24 cellular contexts compared by ENCODE assay signal in the genomic region with DNA sequence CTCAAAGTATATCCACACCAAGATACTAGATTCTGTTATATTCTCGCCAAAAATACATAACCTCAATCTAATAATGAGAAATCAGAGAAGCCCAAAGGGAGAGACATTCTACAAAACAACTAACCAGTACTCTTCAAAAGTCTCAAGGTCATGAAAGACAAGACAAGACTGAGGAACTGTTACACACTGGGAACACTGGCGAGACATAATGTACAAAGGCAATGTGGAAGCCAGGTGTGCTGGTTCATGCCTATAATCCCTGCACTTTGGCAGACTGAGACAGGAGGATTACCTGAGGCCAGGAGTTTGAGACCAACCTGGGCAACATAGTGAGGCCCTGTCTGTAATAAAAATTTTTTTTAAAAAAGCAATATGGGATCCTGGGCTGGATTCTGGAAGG.
DNase-seq lines count a peak whose midpoint lies in the region; ATAC-seq and TF ChIP-seq lines count a peak whose summit lies in the region.
"Had no signal": no experiment of that assay in that cellular context is flagged by ENCODE, and none has a peak within 500 bp of the region (broad histone marks: within the 10 kb centered on the region; RNA-seq: fewer than 3 reads in every experiment).

No MANE protein-coding gene starts in this region.

- H4K20me1 ChIP-seq in GM23338 (replicated peaks; ENCODE audit: insufficient read depth), result no peaks in the 10 kb centered on the region
- no peaks in the 10 kb centered on the region for H4K20me1 ChIP-seq in hepatocyte (ENCODE audit: insufficient read depth, poor library complexity, severe bottlenecking)

- no peaks in the 10 kb centered on the region for H3K4me1 ChIP-seq in GM23338 (ENCODE audit: insufficient read depth)
- peaks cover 10% of the 10 kb centered on the region for H3K4me1 ChIP-seq in hepatocyte (ENCODE audit: insufficient read depth)

- DNase-seq in GM23338 (ENCODE audit: low spot score) (no peak), T-helper 17 cell (no peak), hepatocyte (ENCODE audit: low spot score) (no peak), pons (ENCODE audit: low spot score) (peak; percentile 39), GM19238 (ENCODE audit: insufficient read length, low spot score) (no peak)
- DNase-seq in activated naive CD4-positive, alpha-beta T cell treated with anti-CD3 and anti-CD28 coated beads, Interleukin-2, amount 50 U/mL, for 72 hours (ENCODE audit: low spot score in 2 of 2), result no peak
- no peak for DNase-seq in stimulated activated CD4-positive, alpha-beta T cell treated with anti-CD3 and anti-CD28 coated beads, Interleukin-4, amount 100 ng/mL, for 4 hours
- DNase-seq: activated CD4-positive, alpha-beta T cell treated with anti-CD3 and anti-CD28 coated beads, Interleukin-2, amount 50 U/mL, for 48 hours; activated CD4-positive, CD25-positive, alpha-beta regulatory T cell; activated naive CD8-positive, alpha-beta T cell treated with anti-CD3 and anti-CD28 coated beads, Interleukin-2, amount 10 ng/mL, durations not matched to agents 7 days and 5 days; COR-L47; cortex of kidney; DMS53; H7; naive thymus-derived CD4-positive, alpha-beta T cell; NCI-H1092 treated with DMSO at 0.1 percent for 48 hours; NCI-H187 treated with DMSO at 0.1 percent for 48 hours; NCI-H2171 treated with DMSO at 0.1 percent for 48 hours; NCI-H526 treated with DMSO at 0.1 percent for 48 hours; retina; SHP77; small intestine; T-helper 1 cell had no signal

- H3K9me2 ChIP-seq in GM23338 (ENCODE audit: insufficient read depth), result no peaks in the 10 kb centered on the region
- no peaks in the 10 kb centered on the region for H3K9me2 ChIP-seq in hepatocyte (replicated peaks; ENCODE audit: insufficient read depth)

- H3K27me3 Mint-ChIP-seq in GM23338 (ENCODE audit: insufficient read depth, low read depth, poor library complexity) (no peaks in the 10 kb centered on the region), T-helper 17 cell (no peaks in the 10 kb centered on the region)
- H3K27me3 Mint-ChIP-seq: activated naive CD8-positive, alpha-beta T cell treated with anti-CD3 and anti-CD28 coated beads, Interleukin-2, amount 10 ng/mL, durations not matched to agents 7 days and 5 days; naive thymus-derived CD4-positive, alpha-beta T cell had no signal

- H3K4me2 ChIP-seq in GM23338 (no peak overlapping the region), hepatocyte (no peak overlapping the region)

- H2AFZ ChIP-seq in GM23338 (no peak overlapping the region), hepatocyte (no peak overlapping the region)

- H3K36me3 Mint-ChIP-seq in GM23338 (ENCODE audit: low read depth) (no peaks in the 10 kb centered on the region), T-helper 17 cell (ENCODE audit: low read depth) (peaks cover 10% of the 10 kb centered on the region)
- peaks cover 0 to 6% of the 10 kb centered on the region in 2 donors for H3K36me3 Mint-ChIP-seq in activated naive CD4-positive, alpha-beta T cell treated with anti-CD3 and anti-CD28 coated beads, Interleukin-2, amount 50 U/mL, for 72 hours

- H3K36me3 ChIP-seq in GM23338 (ENCODE audit: insufficient read depth), result no peaks in the 10 kb centered on the region
- H3K36me3 ChIP-seq in hepatocyte (replicated peaks; ENCODE audit: insufficient read depth, low read depth), result peaks cover 4% of the 10 kb centered on the region

- peaks cover 10% of the 10 kb centered on the region for H3K4me1 Mint-ChIP-seq in GM23338
- H3K4me1 Mint-ChIP-seq in T-helper 17 cell, result peaks cover 21% of the 10 kb centered on the region

- no peaks in the 10 kb centered on the region for H3K9me3 ChIP-seq in T-helper 17 cell (ENCODE audit: control insufficient read depth, low read length, poor library complexity, severe bottlenecking)
- H3K9me3 ChIP-seq in hepatocyte (ENCODE audit: low read depth), result no peaks in the 10 kb centered on the region

- H3K27me3 ChIP-seq in GM23338 (ENCODE audit: insufficient read depth) (no peaks in the 10 kb centered on the region), hepatocyte (no peaks in the 10 kb centered on the region)

- TF ChIP-seq CTCF in GM23338 (conservative IDR thresholded peaks at IDR 0.05; ENCODE audit: low read depth in 2 of 2), result no peak
- no peak for TF ChIP-seq CTCF in hepatocyte (IDR thresholded peaks at IDR 0.05; ENCODE audit: poor library complexity)

- H3K79me2 ChIP-seq in GM23338 (replicated peaks; ENCODE audit: insufficient read depth) (no peaks in the 10 kb centered on the region), hepatocyte (peaks cover 11% of the 10 kb centered on the region)

- H3K4me3 ChIP-seq in GM23338, result no peak overlapping the region
- H3K4me3 ChIP-seq in hepatocyte, result no peak overlapping the region

- no peaks in the 10 kb centered on the region for H3F3A ChIP-seq in GM23338 (replicated peaks; ENCODE audit: low read depth)

- H3K27ac ChIP-seq in GM23338 (ENCODE audit: low read depth), result no peak overlapping the region
- H3K27ac ChIP-seq in hepatocyte, result peak overlapping the region; percentile 53

- H3K27ac Mint-ChIP-seq in GM23338 (0 out of 2 replicates have a peak overlapping the region, but pooled peaks have one; percentile 12), T-helper 17 cell (peak overlapping the region; percentile 34)
- H3K27ac Mint-ChIP-seq in activated naive CD4-positive, alpha-beta T cell treated with anti-CD3 and anti-CD28 coated beads, Interleukin-2, amount 50 U/mL, for 72 hours, result no peak overlapping the region
- H3K27ac Mint-ChIP-seq: activated naive CD8-positive, alpha-beta T cell treated with anti-CD3 and anti-CD28 coated beads, Interleukin-2, amount 10 ng/mL, durations not matched to agents 7 days and 5 days had no signal

- no peaks in the 10 kb centered on the region for H3K9me3 Mint-ChIP-seq in GM23338
- no peaks in the 10 kb centered on the region for H3K9me3 Mint-ChIP-seq in activated naive CD4-positive, alpha-beta T cell treated with anti-CD3 and anti-CD28 coated beads, Interleukin-2, amount 50 U/mL, for 72 hours
- H3K9me3 Mint-ChIP-seq: activated naive CD8-positive, alpha-beta T cell treated with anti-CD3 and anti-CD28 coated beads, Interleukin-2, amount 10 ng/mL, durations not matched to agents 7 days and 5 days had no signal

- no peak for ATAC-seq in GM23338
- no peak for ATAC-seq in T-helper 17 cell
- no peak for ATAC-seq in activated naive CD4-positive, alpha-beta T cell treated with anti-CD3 and anti-CD28 coated beads, Interleukin-2, amount 50 U/mL, for 72 hours
- ATAC-seq in GM21723 (IDR thresholded peaks at IDR 0.05; ENCODE audit: unreplicated experiment), result no peak
- ATAC-seq: naive thymus-derived CD4-positive, alpha-beta T cell had no signal

- no peak overlapping the region for H3K4me3 Mint-ChIP-seq in GM23338
- no peak overlapping the region for H3K4me3 Mint-ChIP-seq in T-helper 17 cell
- H3K4me3 Mint-ChIP-seq: activated naive CD8-positive, alpha-beta T cell treated with anti-CD3 and anti-CD28 coated beads, Interleukin-2, amount 10 ng/mL, durations not matched to agents 7 days and 5 days; naive thymus-derived CD4-positive, alpha-beta T cell had no signal

- WGBS in hepatocyte (ENCODE audit: low lambda C conversion rate, missing lambda C conversion rate), result 97% methylated on average over 2 of the region's 2 CpGs

TF ChIP-seq in GM23338, 12 proteins besides CTCF, POLR2A, EP300 and RAD21 (continues in another document):
- TF ChIP-seq POLR2AphosphoS5 (IDR thresholded peaks at IDR 0.05; ENCODE audit: low read depth), result no peak

Comparison
In these comparisons a context has a peak if more than half of its experiments do, and no peak if none do; other contexts are left out.
1. H3K27ac Mint-ChIP-seq: peak in GM23338 (single experiment) and T-helper 17 cell (single experiment); none in activated naive CD4-positive, alpha-beta T cell treated with anti-CD3 and anti-CD28 coated beads, Interleukin-2, amount 50 U/mL, for 72 hours (0 of 2).